ENCODE assay signal across 8 cellular contexts in genomic region chr1:27527857-27528700, GRCh38. TPM values are rescaled to one million over a fixed set of nuclear protein-coding genes. Genes with fewer than 3 reads are reported as not detected.
DNase-seq lines count a peak whose midpoint lies in the region; ATAC-seq and TF ChIP-seq lines count a peak whose summit lies in the region.

No MANE protein-coding gene starts in this region.

- POLR2A ChIA-PET in A673 (lab: Charles Lee; ENCODE audit: low non-redundant PET) = interaction anchor here (0.6 kb wide), 1 partner anchor 1028 kb away, joined by 3 read pairs; no protein-coding TSS in a partner anchor

- peak overlapping the region; percentile 25 for H3K4me3 ChIP-seq in A673 (ENCODE audit: low read depth, low read length, poor library complexity, severe bottlenecking)
- H3K4me3 ChIP-seq in SJCRH30 = peak overlapping the region; percentile 60
- H3K4me3 ChIP-seq in astrocyte of the cerebellum (ENCODE audit: low read depth, low read length) = peak overlapping the region; percentile 12
- peak overlapping the region; percentile 52 for H3K4me3 ChIP-seq in iPS-15b (ENCODE audit: low read depth, low read length)
- H3K4me3 ChIP-seq in skeletal muscle cell (ENCODE audit: low read depth, low read length) = peak overlapping the region; percentile 23

- CTCF ChIA-PET in A673 (lab: Charles Lee) = no interaction called here

- H3K9me3 ChIP-seq in A673 (ENCODE audit: low read depth, low read length, poor library complexity, severe bottlenecking) (no peaks in the 10 kb centered on the region), SJCRH30 (replicated peaks) (no peaks in the 10 kb centered on the region), iPS-15b (ENCODE audit: control insufficient read depth, insufficient read depth, low read length) (no peaks in the 10 kb centered on the region)

- H3K4me1 ChIP-seq in A673 (ENCODE audit: insufficient read depth, low read length, poor library complexity, severe bottlenecking) (peaks cover 58% of the 10 kb centered on the region), SJCRH30 (peaks cover 43% of the 10 kb centered on the region), iPS-15b (ENCODE audit: control insufficient read depth, insufficient read depth, low read length) (peaks cover 37% of the 10 kb centered on the region)

- intact Hi-C loops in A673 (cut with micrococcal nuclease; ENCODE audit: unreplicated experiment) = no loop called here

- in situ Hi-C loops in astrocyte of the cerebellum (cut with HindIII; ENCODE audit: low sequenced_read_pairs) = no loop called here

- no peaks in the 10 kb centered on the region for H3K27me3 ChIP-seq in A673 (replicated peaks; ENCODE audit: insufficient read depth, low read depth, low read length, poor library complexity)
- H3K27me3 ChIP-seq in SJCRH30 = no peaks in the 10 kb centered on the region
- no peaks in the 10 kb centered on the region for H3K27me3 ChIP-seq in iPS-15b (ENCODE audit: control insufficient read depth, insufficient read depth, low read length)

- DNase-seq in A673 (ENCODE audit: low spot score) (no peak), SJCRH30 (peak; percentile 53 to 68), astrocyte of the cerebellum (ENCODE audit: low read depth) (no peak), skeletal muscle cell (ENCODE audit: low read depth) (no peak), NOMO-1 (lab: John Stamatoyannopoulos, UW; ENCODE audit: unreplicated experiment in 2 of 2) (no peak)

- peak overlapping the region; percentile 24 for H3K9ac ChIP-seq in iPS-15b (ENCODE audit: low read depth, low read length)

- peak; percentile 44 for ATAC-seq in HG03108 (IDR thresholded peaks at IDR 0.05; ENCODE audit: unreplicated experiment)
- no peak for ATAC-seq in HG02642 (IDR thresholded peaks at IDR 0.05; ENCODE audit: poor library complexity, unreplicated experiment)

- H3K36me3 ChIP-seq in A673 (ENCODE audit: insufficient read depth, low read length, poor library complexity, severe bottlenecking) (no peaks in the 10 kb centered on the region), SJCRH30 (peaks cover 6% of the 10 kb centered on the region; the same call in 1 of the 2 replicates), iPS-15b (ENCODE audit: control insufficient read depth, insufficient read depth, low read length) (no peaks in the 10 kb centered on the region)

- H3K27ac ChIP-seq in A673 (ENCODE audit: low read depth, low read length, poor library complexity, severe bottlenecking) (no peak overlapping the region), SJCRH30 (peak overlapping the region; percentile 44)

- no TSS peak for BruUV-seq in A673 (replicated peaks; lab: Mats Ljungman, UMichigan)

- TF ChIP-seq CTCF in A673 (conservative IDR thresholded peaks at IDR 0.05; ENCODE audit: low read depth, low read length) (no peak), astrocyte of the cerebellum (IDR thresholded peaks at IDR 0.05; ENCODE audit: low read depth, low read length, missing control alignments) (no peak)

RNA-seq across cellular contexts. Expression of gene WASF2, which starts 38.1 kb away (rescaled TPM):
- total RNA-seq in A673 (2021) = 131 and 133 TPM in 2 replicates
- 38.2 and 43.6 TPM in 2 replicates for total RNA-seq in SJCRH30 (2014; rRNA removed; shearing (Covaris generic))

Comparison
In these comparisons a context has a peak if more than half of its experiments do, and no peak if none do; other contexts are left out.
1. DNase-seq: peak in SJCRH30 (2 of 2); none in A673 (single experiment), astrocyte of the cerebellum (single experiment), skeletal muscle cell (single experiment) and NOMO-1 (0 of 2).
2. Peak in every context shown above with its lines, with median percentiles within 50 percentile points of each other: H3K4me3 ChIP-seq.